ENCODE assay signal across 13 cellular contexts in the genomic region with DNA sequence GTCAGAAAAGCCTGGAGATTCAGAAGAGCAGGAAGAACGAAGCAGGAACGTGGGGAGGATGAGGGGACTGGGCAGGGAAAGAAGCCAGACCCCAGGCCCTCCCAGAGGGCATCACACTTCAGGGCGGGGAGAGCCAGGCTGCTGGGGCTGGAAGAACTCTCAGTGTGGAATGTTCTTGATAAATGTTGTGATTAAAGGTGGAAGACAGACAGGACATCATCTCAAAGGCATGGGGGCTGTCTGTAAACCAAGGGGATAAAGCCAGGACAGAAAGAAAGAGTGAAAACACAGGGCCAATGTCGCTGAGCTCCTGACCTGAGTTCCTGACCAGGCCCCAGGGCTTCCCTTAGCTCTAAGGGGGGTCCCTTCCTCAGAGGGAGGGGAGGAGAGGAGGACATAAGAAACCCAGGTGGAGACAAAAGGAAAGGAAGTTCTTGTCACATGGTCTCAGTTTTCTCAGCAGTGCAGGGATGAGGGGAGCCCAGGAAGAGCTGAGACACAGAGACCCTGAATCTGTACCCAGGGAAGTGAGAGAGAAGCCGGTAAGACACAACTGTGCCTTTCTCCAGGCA. TPM values are rescaled to one million over a fixed set of nuclear protein-coding genes. Genes with fewer than 3 reads are reported as not detected.
DNase-seq lines count a peak whose midpoint lies in the region; ATAC-seq and TF ChIP-seq lines count a peak whose summit lies in the region.
"Had no signal": no experiment of that assay in that cellular context is flagged by ENCODE, and none has a peak within 500 bp of the region (broad histone marks: within the 10 kb centered on the region; RNA-seq: fewer than 3 reads in every experiment).

No MANE protein-coding gene starts in this region.

- TF ChIP-seq POLR2A in breast epithelium (IDR thresholded peaks at IDR 0.05) (no peak), esophagus squamous epithelium (IDR thresholded peaks at IDR 0.05) (no peak), vagina (IDR thresholded peaks at IDR 0.05) (no peak)

- H3K27ac ChIP-seq in breast epithelium = no peak overlapping the region
- H3K27ac ChIP-seq in left lung = peak overlapping the region; percentile 13 to 55
- peak overlapping the region in 1 of 4 donors; percentile 21 for H3K27ac ChIP-seq in esophagus squamous epithelium
- no peak overlapping the region for H3K27ac ChIP-seq in vagina

- DNase-seq in MCF 10A (ENCODE audit: unreplicated experiment) (no peak), breast epithelium (ENCODE audit: low spot score in 2 of 2) (no peak), left lung (no peak), esophagus squamous epithelium (lab: John Stamatoyannopoulos, UW) (no peak), vagina (ENCODE audit: extremely low spot score in 2 of 2) (no peak), DMS153 (lab: John Stamatoyannopoulos, UW) (no peak)
- no peak for DNase-seq in activated naive CD8-positive, alpha-beta T cell treated with anti-CD3 and anti-CD28 coated beads, Interleukin-2, amount 50 U/mL, for 24 hours
- DNase-seq in stimulated activated naive B cell treated with anti-CD40 and anti-IgM and Interleukin-4, amounts not matched to agents 10 μg/mL and 1 μg/mL and 100 μg/mL, for 72 hours = no peak
- DNase-seq: activated CD4-positive, alpha-beta T cell treated with anti-CD3 and anti-CD28 coated beads for 4 hours; activated T-cell treated with anti-CD3 and anti-CD28 coated beads, Interleukin-2, amount 50 U/mL, for 4 hours; Right ventricle myocardium superior; transverse colon had no signal

- peaks cover 0 to 5% of the 10 kb centered on the region in 2 donors for H3K9me3 ChIP-seq in breast epithelium
- no peaks in the 10 kb centered on the region for H3K9me3 ChIP-seq in left lung
- peaks cover 0 to 11% (median 0%) of the 10 kb centered on the region in 3 donors for H3K9me3 ChIP-seq in esophagus squamous epithelium
- no peaks in the 10 kb centered on the region for H3K9me3 ChIP-seq in vagina

- H3K4me1 ChIP-seq in breast epithelium (peaks cover 0 to 9% of the 10 kb centered on the region in 2 donors), left lung (peaks cover 5 to 11% of the 10 kb centered on the region in 2 donors), esophagus squamous epithelium (peaks cover 0 to 23% (median 0%) of the 10 kb centered on the region in 3 donors), vagina (peaks cover 15% of the 10 kb centered on the region)

- peak overlapping the region; percentile 25 for H3K27ac Mint-ChIP-seq in MCF 10A (ENCODE audit: low read depth, unreplicated experiment)
- peak overlapping the region; percentile 18 for H3K27ac Mint-ChIP-seq in activated naive CD8-positive, alpha-beta T cell treated with anti-CD3 and anti-CD28 coated beads, Interleukin-2, amount 50 U/mL, for 24 hours
- peak overlapping the region; percentile 51 for H3K27ac Mint-ChIP-seq in stimulated activated naive B cell treated with anti-CD40 and anti-IgM and Interleukin-4, amounts not matched to agents 10 μg/mL and 1 μg/mL and 100 μg/mL, for 72 hours

- no TSS peak for BruUV-seq in MCF 10A (replicated peaks; lab: Mats Ljungman, UMichigan)

- H3K4me3 ChIP-seq in breast epithelium (no peak overlapping the region), left lung (no peak overlapping the region), esophagus squamous epithelium (no peak overlapping the region), vagina (no peak overlapping the region)
- H3K4me3 ChIP-seq: transverse colon had no signal

- no peaks in the 10 kb centered on the region for H3K4me1 Mint-ChIP-seq in MCF 10A (ENCODE audit: insufficient read depth, unreplicated experiment)
- no peaks in the 10 kb centered on the region for H3K4me1 Mint-ChIP-seq in activated naive CD8-positive, alpha-beta T cell treated with anti-CD3 and anti-CD28 coated beads, Interleukin-2, amount 50 U/mL, for 24 hours
- H3K4me1 Mint-ChIP-seq in stimulated activated naive B cell treated with anti-CD40 and anti-IgM and Interleukin-4, amounts not matched to agents 10 μg/mL and 1 μg/mL and 100 μg/mL, for 72 hours = peaks cover 32 to 44% of the 10 kb centered on the region in 2 donors

- 80 to 83% methylated on average over 5 of the region's 5 CpGs for WGBS in esophagus squamous epithelium, 2 donors

- intact Hi-C loops in MCF 10A (cut with micrococcal nuclease) (no loop called here), breast epithelium (cut with DNase I; ENCODE audit: low total_unique reads) (no loop called here), left lung (cut with DNase I) (no loop called here), esophagus squamous epithelium (cut with DNase I) (no loop called here), vagina (cut with DNase I) (no loop called here)

- H3K27me3 Mint-ChIP-seq in MCF 10A (ENCODE audit: insufficient read depth, unreplicated experiment) = no peaks in the 10 kb centered on the region
- no peaks in the 10 kb centered on the region for H3K27me3 Mint-ChIP-seq in activated naive CD8-positive, alpha-beta T cell treated with anti-CD3 and anti-CD28 coated beads, Interleukin-2, amount 50 U/mL, for 24 hours
- no peaks in the 10 kb centered on the region for H3K27me3 Mint-ChIP-seq in stimulated activated naive B cell treated with anti-CD40 and anti-IgM and Interleukin-4, amounts not matched to agents 10 μg/mL and 1 μg/mL and 100 μg/mL, for 72 hours

- H3K4me3 Mint-ChIP-seq in MCF 10A (ENCODE audit: unreplicated experiment) = no peak overlapping the region
- no peak overlapping the region for H3K4me3 Mint-ChIP-seq in activated naive CD8-positive, alpha-beta T cell treated with anti-CD3 and anti-CD28 coated beads, Interleukin-2, amount 50 U/mL, for 24 hours
- H3K4me3 Mint-ChIP-seq in stimulated activated naive B cell treated with anti-CD40 and anti-IgM and Interleukin-4, amounts not matched to agents 10 μg/mL and 1 μg/mL and 100 μg/mL, for 72 hours = no peak overlapping the region
- H3K4me3 Mint-ChIP-seq: activated T-cell treated with anti-CD3 and anti-CD28 coated beads, Interleukin-2, amount 50 U/mL, for 4 hours had no signal

- CTCF ChIA-PET in MCF 10A (lab: Yijun Ruan, JAX) = interaction anchor here (0.5 to 2.8 kb wide), 3 partner anchors 8 to 1291 kb away, joined by 3 to 14 read pairs (median 4); no protein-coding TSS in a partner anchor

- H3K36me3 ChIP-seq in breast epithelium = no peaks in the 10 kb centered on the region
- H3K36me3 ChIP-seq in left lung = peaks cover 0 to 32% of the 10 kb centered on the region in 2 donors
- peaks cover 0 to 50% (median 0%) of the 10 kb centered on the region in 3 donors for H3K36me3 ChIP-seq in esophagus squamous epithelium
- H3K36me3 ChIP-seq in vagina = peaks cover 0 to 9% of the 10 kb centered on the region in 2 donors

- POLR2A ChIA-PET in MCF 10A (lab: Yijun Ruan, JAX) = interaction anchor here (0.8 to 1.3 kb wide), 2 partner anchors 9 to 47 kb away, joined by 3 to 4 read pairs; no protein-coding TSS in a partner anchor

- TF ChIP-seq CTCF in MCF 10A (IDR thresholded peaks at IDR 0.05; ENCODE audit: unreplicated experiment) (no peak), breast epithelium (IDR thresholded peaks at IDR 0.05) (no peak), left lung (IDR thresholded peaks at IDR 0.05) (no peak), esophagus squamous epithelium (IDR thresholded peaks at IDR 0.05) (no peak), vagina (IDR thresholded peaks at IDR 0.05) (no peak)

- peaks cover 13% of the 10 kb centered on the region for H3K9me3 Mint-ChIP-seq in MCF 10A (ENCODE audit: unreplicated experiment)
- peaks cover 8% of the 10 kb centered on the region for H3K9me3 Mint-ChIP-seq in activated naive CD8-positive, alpha-beta T cell treated with anti-CD3 and anti-CD28 coated beads, Interleukin-2, amount 50 U/mL, for 24 hours
- peaks cover 10% of the 10 kb centered on the region in 2 donors for H3K9me3 Mint-ChIP-seq in stimulated activated naive B cell treated with anti-CD40 and anti-IgM and Interleukin-4, amounts not matched to agents 10 μg/mL and 1 μg/mL and 100 μg/mL, for 72 hours

- H3K36me3 Mint-ChIP-seq in MCF 10A (ENCODE audit: insufficient read depth, unreplicated experiment) = peaks cover 25% of the 10 kb centered on the region
- peaks cover 21% of the 10 kb centered on the region for H3K36me3 Mint-ChIP-seq in activated naive CD8-positive, alpha-beta T cell treated with anti-CD3 and anti-CD28 coated beads, Interleukin-2, amount 50 U/mL, for 24 hours (ENCODE audit: low read depth)
- H3K36me3 Mint-ChIP-seq in stimulated activated naive B cell treated with anti-CD40 and anti-IgM and Interleukin-4, amounts not matched to agents 10 μg/mL and 1 μg/mL and 100 μg/mL, for 72 hours = peaks cover 34 to 46% of the 10 kb centered on the region in 2 donors

- no peaks in the 10 kb centered on the region for H3K27me3 ChIP-seq in breast epithelium
- no peaks in the 10 kb centered on the region for H3K27me3 ChIP-seq in left lung
- H3K27me3 ChIP-seq in esophagus squamous epithelium = no peaks in the 10 kb centered on the region
- H3K27me3 ChIP-seq in vagina = no peaks in the 10 kb centered on the region
- H3K27me3 ChIP-seq: transverse colon had no signal

- ATAC-seq in activated naive CD8-positive, alpha-beta T cell treated with anti-CD3 and anti-CD28 coated beads, Interleukin-2, amount 50 U/mL, for 24 hours = no peak
- ATAC-seq in left lung = peak; percentile 32
- ATAC-seq in stimulated activated naive B cell treated with anti-CD40 and anti-IgM and Interleukin-4, amounts not matched to agents 10 μg/mL and 1 μg/mL and 100 μg/mL, for 72 hours (replicated peaks) = no peak
- ATAC-seq: activated T-cell treated with anti-CD3 and anti-CD28 coated beads, Interleukin-2, amount 50 U/mL, for 4 hours; sciatic nerve had no signal

RNA-seq across cellular contexts. Expression of gene SETD3, which starts 56.3 kb away (rescaled TPM):
- total RNA-seq in MCF 10A (2022) (43.9 and 50.6 TPM in 2 replicates), breast epithelium (100 to 1,000 TPM in 1 of 3 donors, 10 to 100 TPM in 2; 79.0 to 101 (median 89.9) TPM), left lung (10 to 100 TPM; 69.1 to 78.7 TPM), esophagus squamous epithelium (10 to 100 TPM; 29.1 to 65.4 (median 36.3) TPM), vagina (49.8 TPM)

RNA-seq across cellular contexts. Expression of gene CCNK, which starts 56.8 kb away (rescaled TPM):
- 70.4 and 87.7 TPM in 2 replicates for total RNA-seq in MCF 10A (2022)
- 10 to 100 TPM; 23.0 to 29.0 (median 23.9) TPM for total RNA-seq in breast epithelium
- total RNA-seq in left lung = 10 to 100 TPM; 45.4 to 52.5 TPM
- total RNA-seq in esophagus squamous epithelium = 10 to 100 TPM; 13.4 to 39.9 (median 29.5) TPM
- total RNA-seq in vagina = 27.5 TPM

Comparison
In these comparisons a context has a peak if more than half of its experiments do, and no peak if none do; other contexts are left out.
1. H3K27ac ChIP-seq: peak in left lung (2 of 2); none in breast epithelium (0 of 2) and vagina (single experiment).
2. Peak in every context shown above with its lines, with median percentiles within 50 percentile points of each other: H3K27ac Mint-ChIP-seq.